ENCODE assay signal across 1 cellular context in the genomic region with DNA sequence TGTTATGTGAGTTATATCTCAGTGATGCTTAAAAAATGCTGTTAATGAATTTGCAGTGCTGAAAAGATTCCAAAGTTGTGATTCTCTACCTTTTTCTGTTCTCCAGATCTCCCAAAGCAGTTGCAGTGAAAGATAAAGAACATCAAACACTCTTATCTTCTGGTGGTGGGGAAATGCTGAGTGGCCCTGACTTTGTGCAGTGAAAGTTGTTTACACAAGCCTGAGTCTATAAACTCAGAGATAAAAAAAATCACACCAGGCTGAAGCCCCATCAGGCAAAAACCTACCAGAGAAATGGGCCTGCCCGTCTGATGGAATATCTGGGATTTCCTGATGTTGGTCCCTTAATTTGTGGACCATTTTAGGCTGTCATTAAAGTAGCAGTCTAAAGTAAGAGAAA.
A peak's percentile ranks its signal among the peaks of the same experiment; 100 is the strongest.
TF ChIP-seq lines count a peak whose summit lies in the region.

No MANE protein-coding gene starts in this region.

TF ChIP-seq in HepG2, 621 proteins besides CTCF, POLR2A, EP300 and RAD21 (continued from another document and continues in another):
- peak; percentile 48; the same call in 1 of the 2 replicates for TF ChIP-seq ZNF503 (CRISPR knock-in tag; IDR thresholded peaks at IDR 0.05)
- 0 out of 2 replicates have a peak, but pooled peaks have one; percentile 44 for TF ChIP-seq IRF2 (CRISPR knock-in tag; IDR thresholded peaks at IDR 0.05)
- TF ChIP-seq PAXIP1 (CRISPR knock-in tag; conservative IDR thresholded peaks at IDR 0.05): peak; percentile 86
- no peak for TF ChIP-seq JARID2 (CRISPR knock-in tag; IDR thresholded peaks at IDR 0.05; ENCODE audit: insufficient replicate concordance)
- peak; percentile 21; the same call in 1 of the 2 replicates for TF ChIP-seq ZSCAN9 (CRISPR knock-in tag; IDR thresholded peaks at IDR 0.05; ENCODE audit: borderline replicate concordance)
- TF ChIP-seq MAF1 (CRISPR knock-in tag; IDR thresholded peaks at IDR 0.05; ENCODE audit: borderline replicate concordance): no peak
- TF ChIP-seq ZNF235 (CRISPR knock-in tag; IDR thresholded peaks at IDR 0.05; ENCODE audit: borderline replicate concordance): no peak
- TF ChIP-seq GLMP (CRISPR knock-in tag; IDR thresholded peaks at IDR 0.05; ENCODE audit: borderline replicate concordance): no peak
- no peak for TF ChIP-seq REST (IDR thresholded peaks at IDR 0.05; ENCODE audit: borderline replicate concordance in 1 of 2, low read depth in 1 of 2, low read length in 2 of 2)
- no peak for TF ChIP-seq ZFP90 (CRISPR knock-in tag; IDR thresholded peaks at IDR 0.05; ENCODE audit: borderline replicate concordance)
- TF ChIP-seq, protein P1, sequence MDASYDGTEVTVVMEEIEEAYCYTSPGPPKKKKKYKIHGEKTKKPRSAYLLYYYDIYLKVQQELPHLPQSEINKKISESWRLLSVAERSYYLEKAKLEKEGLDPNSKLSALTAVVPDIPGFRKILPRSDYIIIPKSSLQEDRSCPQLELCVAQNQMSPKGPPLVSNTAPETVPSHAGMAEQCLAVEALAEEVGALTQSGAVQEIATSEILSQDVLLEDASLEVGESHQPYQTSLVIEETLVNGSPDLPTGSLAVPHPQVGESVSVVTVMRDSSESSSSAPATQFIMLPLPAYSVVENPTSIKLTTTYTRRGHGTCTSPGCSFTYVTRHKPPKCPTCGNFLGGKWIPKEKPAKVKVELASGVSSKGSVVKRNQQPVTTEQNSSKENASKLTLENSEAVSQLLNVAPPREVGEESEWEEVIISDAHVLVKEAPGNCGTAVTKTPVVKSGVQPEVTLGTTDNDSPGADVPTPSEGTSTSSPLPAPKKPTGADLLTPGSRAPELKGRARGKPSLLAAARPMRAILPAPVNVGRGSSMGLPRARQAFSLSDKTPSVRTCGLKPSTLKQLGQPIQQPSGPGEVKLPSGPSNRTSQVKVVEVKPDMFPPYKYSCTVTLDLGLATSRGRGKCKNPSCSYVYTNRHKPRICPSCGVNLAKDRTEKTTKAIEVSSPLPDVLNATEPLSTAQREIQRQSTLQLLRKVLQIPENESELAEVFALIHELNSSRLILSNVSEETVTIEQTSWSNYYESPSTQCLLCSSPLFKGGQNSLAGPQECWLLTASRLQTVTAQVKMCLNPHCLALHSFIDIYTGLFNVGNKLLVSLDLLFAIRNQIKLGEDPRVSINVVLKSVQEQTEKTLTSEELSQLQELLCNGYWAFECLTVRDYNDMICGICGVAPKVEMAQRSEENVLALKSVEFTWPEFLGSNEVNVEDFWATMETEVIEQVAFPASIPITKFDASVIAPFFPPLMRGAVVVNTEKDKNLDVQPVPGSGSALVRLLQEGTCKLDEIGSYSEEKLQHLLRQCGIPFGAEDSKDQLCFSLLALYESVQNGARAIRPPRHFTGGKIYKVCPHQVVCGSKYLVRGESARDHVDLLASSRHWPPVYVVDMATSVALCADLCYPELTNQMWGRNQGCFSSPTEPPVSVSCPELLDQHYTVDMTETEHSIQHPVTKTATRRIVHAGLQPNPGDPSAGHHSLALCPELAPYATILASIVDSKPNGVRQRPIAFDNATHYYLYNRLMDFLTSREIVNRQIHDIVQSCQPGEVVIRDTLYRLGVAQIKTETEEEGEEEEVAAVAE (CRISPR knock-in tag; IDR thresholded peaks at IDR 0.05; ENCODE audit: borderline replicate concordance): no peak
- no peak for TF ChIP-seq ATAD3A (CRISPR knock-in tag; IDR thresholded peaks at IDR 0.05)
- no peak for TF ChIP-seq ZNF512 (CRISPR knock-in tag; IDR thresholded peaks at IDR 0.05)
- TF ChIP-seq, protein P2, sequence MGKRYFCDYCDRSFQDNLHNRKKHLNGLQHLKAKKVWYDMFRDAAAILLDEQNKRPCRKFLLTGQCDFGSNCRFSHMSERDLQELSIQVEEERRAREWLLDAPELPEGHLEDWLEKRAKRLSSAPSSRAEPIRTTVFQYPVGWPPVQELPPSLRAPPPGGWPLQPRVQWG (CRISPR knock-in tag; IDR thresholded peaks at IDR 0.05; ENCODE audit: borderline replicate concordance, low read depth): no peak
- TF ChIP-seq, protein P3, sequence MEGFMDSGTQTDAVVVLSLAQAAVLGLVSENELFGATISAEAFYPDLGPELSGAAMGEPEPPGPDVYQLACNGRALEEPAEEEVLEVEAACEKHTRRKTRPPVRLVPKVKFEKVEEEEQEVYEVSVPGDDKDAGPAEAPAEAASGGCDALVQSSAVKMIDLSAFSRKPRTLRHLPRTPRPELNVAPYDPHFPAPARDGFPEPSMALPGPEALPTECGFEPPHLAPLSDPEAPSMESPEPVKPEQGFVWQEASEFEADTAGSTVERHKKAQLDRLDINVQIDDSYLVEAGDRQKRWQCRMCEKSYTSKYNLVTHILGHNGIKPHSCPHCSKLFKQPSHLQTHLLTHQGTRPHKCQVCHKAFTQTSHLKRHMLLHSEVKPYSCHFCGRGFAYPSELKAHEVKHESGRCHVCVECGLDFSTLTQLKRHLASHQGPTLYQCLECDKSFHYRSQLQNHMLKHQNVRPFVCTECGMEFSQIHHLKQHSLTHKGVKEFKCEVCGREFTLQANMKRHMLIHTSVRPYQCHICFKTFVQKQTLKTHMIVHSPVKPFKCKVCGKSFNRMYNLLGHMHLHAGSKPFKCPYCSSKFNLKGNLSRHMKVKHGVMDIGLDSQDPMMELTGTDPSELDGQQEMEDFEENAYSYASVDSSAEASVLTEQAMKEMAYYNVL (CRISPR knock-in tag; IDR thresholded peaks at IDR 0.05; ENCODE audit: borderline replicate concordance): peak; percentile 71; the same call in 1 of the 2 replicates
- no peak for TF ChIP-seq SOX13 (IDR thresholded peaks at IDR 0.05)
- TF ChIP-seq SOX13 (CRISPR knock-in tag; conservative IDR thresholded peaks at IDR 0.05 in 1 of 2, IDR thresholded peaks at IDR 0.05 in 1 of 2): peak in 1 of 2 experiments; percentile 86; a peak in 2 of 4 replicates
- no peak for TF ChIP-seq SMARCC2 (IDR thresholded peaks at IDR 0.05)
- no peak for TF ChIP-seq ZIK1 (CRISPR knock-in tag; IDR thresholded peaks at IDR 0.05; ENCODE audit: borderline replicate concordance, low read depth)
- no peak for TF ChIP-seq KLF12 (CRISPR knock-in tag; IDR thresholded peaks at IDR 0.05; ENCODE audit: borderline replicate concordance)
- peak; percentile 37; the same call in 1 of the 2 replicates for TF ChIP-seq ELF1 (CRISPR knock-in tag; IDR thresholded peaks at IDR 0.05)
- TF ChIP-seq ZNF317 (CRISPR knock-in tag; IDR thresholded peaks at IDR 0.05): 0 out of 2 replicates have a peak, but pooled peaks have one; percentile 46
- peak; percentile 50; the same call in 1 of the 2 replicates for TF ChIP-seq RARA (CRISPR knock-in tag; IDR thresholded peaks at IDR 0.05)
- TF ChIP-seq ZNF276 (CRISPR knock-in tag; IDR thresholded peaks at IDR 0.05; ENCODE audit: low read depth): no peak
- no peak for TF ChIP-seq ZNF121 (CRISPR knock-in tag; IDR thresholded peaks at IDR 0.05)
- TF ChIP-seq HMGXB4 (CRISPR knock-in tag; IDR thresholded peaks at IDR 0.05; ENCODE audit: borderline replicate concordance in 1 of 2, low read depth in 1 of 2): no peak
- TF ChIP-seq ZNF775 (CRISPR knock-in tag; IDR thresholded peaks at IDR 0.05; ENCODE audit: borderline replicate concordance): no peak
- no peak for TF ChIP-seq KLF9 (CRISPR knock-in tag; IDR thresholded peaks at IDR 0.05; ENCODE audit: low read depth)
